Comparison of ENCODE assay signal across 1 cellular context in genomic region chr10:100364735-100365391, GRCh38.
TF ChIP-seq lines count a peak whose summit lies in the region.

No MANE protein-coding gene starts in this region.

TF ChIP-seq in K562, 482 proteins besides CTCF, POLR2A, EP300 and RAD21 (continued from another document and continues in another):
- TF ChIP-seq, protein P1, sequence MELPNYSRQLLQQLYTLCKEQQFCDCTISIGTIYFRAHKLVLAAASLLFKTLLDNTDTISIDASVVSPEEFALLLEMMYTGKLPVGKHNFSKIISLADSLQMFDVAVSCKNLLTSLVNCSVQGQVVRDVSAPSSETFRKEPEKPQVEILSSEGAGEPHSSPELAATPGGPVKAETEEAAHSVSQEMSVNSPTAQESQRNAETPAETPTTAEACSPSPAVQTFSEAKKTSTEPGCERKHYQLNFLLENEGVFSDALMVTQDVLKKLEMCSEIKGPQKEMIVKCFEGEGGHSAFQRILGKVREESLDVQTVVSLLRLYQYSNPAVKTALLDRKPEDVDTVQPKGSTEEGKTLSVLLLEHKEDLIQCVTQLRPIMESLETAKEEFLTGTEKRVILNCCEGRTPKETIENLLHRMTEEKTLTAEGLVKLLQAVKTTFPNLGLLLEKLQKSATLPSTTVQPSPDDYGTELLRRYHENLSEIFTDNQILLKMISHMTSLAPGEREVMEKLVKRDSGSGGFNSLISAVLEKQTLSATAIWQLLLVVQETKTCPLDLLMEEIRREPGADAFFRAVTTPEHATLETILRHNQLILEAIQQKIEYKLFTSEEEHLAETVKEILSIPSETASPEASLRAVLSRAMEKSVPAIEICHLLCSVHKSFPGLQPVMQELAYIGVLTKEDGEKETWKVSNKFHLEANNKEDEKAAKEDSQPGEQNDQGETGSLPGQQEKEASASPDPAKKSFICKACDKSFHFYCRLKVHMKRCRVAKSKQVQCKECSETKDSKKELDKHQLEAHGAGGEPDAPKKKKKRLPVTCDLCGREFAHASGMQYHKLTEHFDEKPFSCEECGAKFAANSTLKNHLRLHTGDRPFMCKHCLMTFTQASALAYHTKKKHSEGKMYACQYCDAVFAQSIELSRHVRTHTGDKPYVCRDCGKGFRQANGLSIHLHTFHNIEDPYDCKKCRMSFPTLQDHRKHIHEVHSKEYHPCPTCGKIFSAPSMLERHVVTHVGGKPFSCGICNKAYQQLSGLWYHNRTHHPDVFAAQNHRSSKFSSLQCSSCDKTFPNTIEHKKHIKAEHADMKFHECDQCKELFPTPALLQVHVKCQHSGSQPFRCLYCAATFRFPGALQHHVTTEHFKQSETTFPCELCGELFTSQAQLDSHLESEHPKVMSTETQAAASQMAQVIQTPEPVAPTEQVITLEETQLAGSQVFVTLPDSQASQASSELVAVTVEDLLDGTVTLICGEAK (IDR thresholded peaks at IDR 0.05) = no peak
- TF ChIP-seq, protein P1 (CRISPR knock-in tag; IDR thresholded peaks at IDR 0.05) = no peak
- TF ChIP-seq VEZF1 (CRISPR knock-in tag; IDR thresholded peaks at IDR 0.05) (no peak), NFE2 (IDR thresholded peaks at IDR 0.05; ENCODE audit: low read depth) (no peak), ZNF3 (CRISPR knock-in tag; IDR thresholded peaks at IDR 0.05) (no peak), PHF20 (IDR thresholded peaks at IDR 0.05; ENCODE audit: partially characterized antibody) (no peak), ZNF551 (CRISPR knock-in tag; IDR thresholded peaks at IDR 0.05) (no peak), NCOA4 (IDR thresholded peaks at IDR 0.05; ENCODE audit: partially characterized antibody) (no peak), HMGN3 (IDR thresholded peaks at IDR 0.05; ENCODE audit: borderline replicate concordance, extremely low read depth, insufficient read length, low read depth, low read length) (no peak), PURB (CRISPR knock-in tag; IDR thresholded peaks at IDR 0.05; ENCODE audit: low read depth) (no peak), ZNF174 (CRISPR knock-in tag; IDR thresholded peaks at IDR 0.05) (no peak), SRSF7 (optimal IDR thresholded peaks at IDR 0.05; ENCODE audit: low read depth, low read length) (no peak), KAT7 (CRISPR knock-in tag; IDR thresholded peaks at IDR 0.05; ENCODE audit: borderline replicate concordance) (0 out of 2 replicates have a peak, but pooled peaks have one; percentile 44), MEF2D (tag; conservative IDR thresholded peaks at IDR 0.05; ENCODE audit: low read depth) (no peak), GATA2 (CRISPR knock-in tag; IDR thresholded peaks at IDR 0.05) (no peak), HNRNPLL (IDR thresholded peaks at IDR 0.05; ENCODE audit: low read depth, low read length, poor library complexity, severe bottlenecking) (no peak), ZFPM2 (CRISPR knock-in tag; IDR thresholded peaks at IDR 0.05) (no peak), KAT2B (IDR thresholded peaks at IDR 0.05; ENCODE audit: low read depth, low read length) (no peak), ELF1 (tag; IDR thresholded peaks at IDR 0.05) (0 out of 2 replicates have a peak, but pooled peaks have one; percentile 20), ZNF717 (CRISPR knock-in tag; IDR thresholded peaks at IDR 0.05) (no peak), CAMTA2 (CRISPR knock-in tag; conservative IDR thresholded peaks at IDR 0.05) (no peak), POLR3G (IDR thresholded peaks at IDR 0.05; ENCODE audit: extremely low read depth, insufficient read length, insufficient replicate concordance) (no peak), CXXC5 (CRISPR knock-in tag; IDR thresholded peaks at IDR 0.05) (no peak), HDAC8 (tag; IDR thresholded peaks at IDR 0.05) (no peak), SMARCC2 (IDR thresholded peaks at IDR 0.05; ENCODE audit: low read depth) (no peak), NONO (IDR thresholded peaks at IDR 0.05; ENCODE audit: low read depth in 2 of 2, low read length in 1 of 2) (no peak), CUX1 (CRISPR knock-in tag; IDR thresholded peaks at IDR 0.05) (0 out of 2 replicates have a peak, but pooled peaks have one; percentile 30), SP1 (CRISPR knock-in tag; IDR thresholded peaks at IDR 0.05) (no peak), ZNF253 (CRISPR knock-in tag; conservative IDR thresholded peaks at IDR 0.05) (no peak), ZNF197 (CRISPR knock-in tag; IDR thresholded peaks at IDR 0.05; ENCODE audit: low read depth) (no peak), SIN3B (IDR thresholded peaks at IDR 0.05; ENCODE audit: low read depth) (no peak), FOXK1 (CRISPR knock-in tag; IDR thresholded peaks at IDR 0.05; ENCODE audit: borderline replicate concordance) (no peak), KDM1A (IDR thresholded peaks at IDR 0.05) (peak; percentile 59 to 79; a peak in 3 of 4 replicates), HNRNPUL1 (IDR thresholded peaks at IDR 0.05; ENCODE audit: low read length) (no peak), ZNF830 (CRISPR knock-in tag; IDR thresholded peaks at IDR 0.05) (no peak), ESRRB (CRISPR knock-in tag; IDR thresholded peaks at IDR 0.05; ENCODE audit: borderline replicate concordance) (no peak), FOXJ2 (tag; IDR thresholded peaks at IDR 0.05) (0 out of 2 replicates have a peak, but pooled peaks have one; percentile 44), KLF10 (CRISPR knock-in tag; IDR thresholded peaks at IDR 0.05) (no peak), C11orf30 (IDR thresholded peaks at IDR 0.05; ENCODE audit: low read depth) (no peak), HCFC1 (IDR thresholded peaks at IDR 0.05; ENCODE audit: low read depth, low read length) (no peak), HDAC2 (IDR thresholded peaks at IDR 0.05) (peak; percentile 36; the same call in 1 of the 2 replicates)
- TF ChIP-seq, protein P2, sequence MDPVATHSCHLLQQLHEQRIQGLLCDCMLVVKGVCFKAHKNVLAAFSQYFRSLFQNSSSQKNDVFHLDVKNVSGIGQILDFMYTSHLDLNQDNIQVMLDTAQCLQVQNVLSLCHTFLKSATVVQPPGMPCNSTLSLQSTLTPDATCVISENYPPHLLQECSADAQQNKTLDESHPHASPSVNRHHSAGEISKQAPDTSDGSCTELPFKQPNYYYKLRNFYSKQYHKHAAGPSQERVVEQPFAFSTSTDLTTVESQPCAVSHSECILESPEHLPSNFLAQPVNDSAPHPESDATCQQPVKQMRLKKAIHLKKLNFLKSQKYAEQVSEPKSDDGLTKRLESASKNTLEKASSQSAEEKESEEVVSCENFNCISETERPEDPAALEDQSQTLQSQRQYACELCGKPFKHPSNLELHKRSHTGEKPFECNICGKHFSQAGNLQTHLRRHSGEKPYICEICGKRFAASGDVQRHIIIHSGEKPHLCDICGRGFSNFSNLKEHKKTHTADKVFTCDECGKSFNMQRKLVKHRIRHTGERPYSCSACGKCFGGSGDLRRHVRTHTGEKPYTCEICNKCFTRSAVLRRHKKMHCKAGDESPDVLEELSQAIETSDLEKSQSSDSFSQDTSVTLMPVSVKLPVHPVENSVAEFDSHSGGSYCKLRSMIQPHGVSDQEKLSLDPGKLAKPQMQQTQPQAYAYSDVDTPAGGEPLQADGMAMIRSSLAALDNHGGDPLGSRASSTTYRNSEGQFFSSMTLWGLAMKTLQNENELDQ (CRISPR knock-in tag; IDR thresholded peaks at IDR 0.05; ENCODE audit: borderline replicate concordance) = no peak
- TF ChIP-seq, protein P3, sequence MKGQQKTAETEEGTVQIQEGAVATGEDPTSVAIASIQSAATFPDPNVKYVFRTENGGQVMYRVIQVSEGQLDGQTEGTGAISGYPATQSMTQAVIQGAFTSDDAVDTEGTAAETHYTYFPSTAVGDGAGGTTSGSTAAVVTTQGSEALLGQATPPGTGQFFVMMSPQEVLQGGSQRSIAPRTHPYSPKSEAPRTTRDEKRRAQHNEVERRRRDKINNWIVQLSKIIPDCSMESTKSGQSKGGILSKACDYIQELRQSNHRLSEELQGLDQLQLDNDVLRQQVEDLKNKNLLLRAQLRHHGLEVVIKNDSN (CRISPR knock-in tag; IDR thresholded peaks at IDR 0.05) = peak; percentile 72
- TF ChIP-seq, protein P4, sequence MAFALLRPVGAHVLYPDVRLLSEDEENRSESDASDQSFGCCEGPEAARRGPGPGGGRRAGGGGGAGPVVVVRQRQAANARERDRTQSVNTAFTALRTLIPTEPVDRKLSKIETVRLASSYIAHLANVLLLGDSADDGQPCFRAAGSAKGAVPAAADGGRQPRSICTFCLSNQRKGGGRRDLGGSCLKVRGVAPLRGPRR (CRISPR knock-in tag; IDR thresholded peaks at IDR 0.05) = no peak
- TF ChIP-seq, protein P5, sequence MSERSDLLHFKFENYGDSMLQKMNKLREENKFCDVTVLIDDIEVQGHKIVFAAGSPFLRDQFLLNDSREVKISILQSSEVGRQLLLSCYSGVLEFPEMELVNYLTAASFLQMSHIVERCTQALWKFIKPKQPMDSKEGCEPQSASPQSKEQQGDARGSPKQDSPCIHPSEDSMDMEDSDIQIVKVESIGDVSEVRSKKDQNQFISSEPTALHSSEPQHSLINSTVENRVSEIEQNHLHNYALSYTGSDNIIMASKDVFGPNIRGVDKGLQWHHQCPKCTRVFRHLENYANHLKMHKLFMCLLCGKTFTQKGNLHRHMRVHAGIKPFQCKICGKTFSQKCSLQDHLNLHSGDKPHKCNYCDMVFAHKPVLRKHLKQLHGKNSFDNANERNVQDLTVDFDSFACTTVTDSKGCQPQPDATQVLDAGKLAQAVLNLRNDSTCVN (CRISPR knock-in tag; IDR thresholded peaks at IDR 0.05) = no peak
- TF ChIP-seq, protein P6, sequence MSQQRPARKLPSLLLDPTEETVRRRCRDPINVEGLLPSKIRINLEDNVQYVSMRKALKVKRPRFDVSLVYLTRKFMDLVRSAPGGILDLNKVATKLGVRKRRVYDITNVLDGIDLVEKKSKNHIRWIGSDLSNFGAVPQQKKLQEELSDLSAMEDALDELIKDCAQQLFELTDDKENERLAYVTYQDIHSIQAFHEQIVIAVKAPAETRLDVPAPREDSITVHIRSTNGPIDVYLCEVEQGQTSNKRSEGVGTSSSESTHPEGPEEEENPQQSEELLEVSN (IDR thresholded peaks at IDR 0.05; ENCODE audit: borderline replicate concordance in 1 of 2, extremely low read depth in 1 of 2, insufficient read depth in 1 of 2, insufficient read length in 1 of 2, low read depth in 1 of 2, low read length in 1 of 2, poor library complexity in 1 of 2, severe bottlenecking in 1 of 2) = no peak
